In the genomic region with DNA sequence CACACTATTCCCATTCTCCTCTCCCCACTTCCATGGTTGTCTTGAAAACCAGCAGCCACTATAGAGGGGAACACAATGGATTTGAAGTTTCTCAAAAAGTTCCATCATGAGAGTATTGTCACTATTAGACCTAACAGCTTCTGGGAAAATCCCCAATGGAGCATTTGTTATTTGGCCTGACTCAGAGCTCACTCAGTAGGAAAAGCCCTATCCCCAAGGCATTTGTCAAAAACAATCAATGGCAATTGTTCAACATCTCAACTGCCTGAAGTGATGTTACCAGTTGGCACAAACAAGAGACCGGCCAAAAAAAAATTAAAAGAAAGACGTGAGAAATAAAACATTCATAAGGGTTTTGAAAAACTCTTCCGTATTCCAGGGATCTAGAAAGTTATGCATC, we compare ENCODE assay signal across 27 cellular contexts.
"Had no signal": no experiment of that assay in that cellular context is flagged by ENCODE, and none has a peak within 500 bp of the region (broad histone marks: within the 10 kb centered on the region; RNA-seq: fewer than 3 reads in every experiment).

No MANE protein-coding gene starts in this region.

- ATAC-seq: left ventricle myocardium superior; lower lobe of right lung; mucosa of descending colon; natural killer cell treated with Interleukin-12 subunit alpha and Interleukin-12 subunit beta and Interleukin-15 and Interleukin-18, amount 100 ng/mL, for 72 hours; stimulated activated naive B cell treated with anti-CD40 and anti-IgM and Interleukin-4, amounts not matched to agents 10 μg/mL and 1 μg/mL and 100 μg/mL, for 72 hours had no signal

- H3K4me1 Mint-ChIP-seq: immature natural killer cell, neural crest cell had no signal

- H3K36me3 Mint-ChIP-seq: immature natural killer cell had no signal

- H3K9ac ChIP-seq: parathyroid adenoma had no signal

- DNase-seq: colonic mucosa; effector CD8-positive, alpha-beta T cell; erythroblast; hypothalamus; immature natural killer cell; islet precursor cell; left ventricle myocardium superior; lower lobe of right lung; mucosa of descending colon; naive B cell; right lobe of liver; small intestine; stimulated activated CD4-positive, alpha-beta T cell treated with anti-CD3 and anti-CD28 coated beads, Interleukin-15, amount 100 ng/mL, for 24 hours; stimulated activated CD4-positive, alpha-beta T cell treated with anti-CD3 and anti-CD28 coated beads, Interleukin-2, amount 100 ng/mL, for 48 hours; stimulated activated naive B cell treated with anti-CD40 and anti-IgM and Interleukin-4, amounts not matched to agents 10 μg/mL and 1 μg/mL and 100 μg/mL, for 72 hours; upper lobe of left lung had no signal

- H3K9me3 Mint-ChIP-seq: natural killer cell treated with Interleukin-12 subunit alpha and Interleukin-12 subunit beta and Interleukin-15 and Interleukin-18, amount 100 ng/mL, for 72 hours had no signal

- H3K9me3 ChIP-seq: colonic mucosa, lower lobe of right lung, mucosa of descending colon, neutrophil, right lobe of liver, thoracic aorta, upper lobe of left lung had no signal

- H3K27me3 ChIP-seq: colonic mucosa, neutrophil, right lobe of liver, tibial nerve, upper lobe of left lung had no signal

- H3K27me3 Mint-ChIP-seq: progenitor cell of endocrine pancreas had no signal

- H3K4me3 Mint-ChIP-seq: dendritic cell treated with granulocyte-macrophage colony-stimulating factor and Interleukin-4, amounts not matched to agents 40 ng/mL and 50 ng/mL, for 4 days; immature natural killer cell; memory B cell; mesothelial cell of epicardium; natural killer cell treated with Interleukin-12 subunit alpha and Interleukin-12 subunit beta and Interleukin-15 and Interleukin-18, amount 100 ng/mL, for 72 hours; neural crest cell; stimulated activated naive B cell treated with anti-CD40 and anti-IgM and Interleukin-4, amounts not matched to agents 10 μg/mL and 1 μg/mL and 100 μg/mL, for 72 hours; stimulated activated naive CD8-positive, alpha-beta T cell treated with anti-CD3 and anti-CD28 coated beads, Interleukin-15, Interleukin-2, amounts not matched to agents 100 ng/mL and 50 ng/mL, for 24 hours had no signal

- H3K27ac ChIP-seq: colonic mucosa, lower lobe of right lung, neutrophil, parathyroid adenoma, right lobe of liver, thoracic aorta, tibial nerve, upper lobe of left lung had no signal

- H3K4me1 ChIP-seq: colonic mucosa, lower lobe of right lung, parathyroid adenoma, right lobe of liver, tibial nerve, upper lobe of left lung had no signal

- H3K4me3 ChIP-seq: colonic mucosa, lower lobe of right lung, mucosa of descending colon, right lobe of liver, thoracic aorta, tibial nerve, upper lobe of left lung had no signal

- H3K36me3 ChIP-seq: colonic mucosa, lower lobe of right lung, neutrophil, right lobe of liver, thoracic aorta, tibial nerve, upper lobe of left lung had no signal

- H3K27ac Mint-ChIP-seq: dendritic cell treated with granulocyte-macrophage colony-stimulating factor and Interleukin-4, amounts not matched to agents 40 ng/mL and 50 ng/mL, for 4 days; memory B cell; mesothelial cell of epicardium; naive B cell; natural killer cell treated with Interleukin-12 subunit alpha and Interleukin-12 subunit beta and Interleukin-15 and Interleukin-18, amount 100 ng/mL, for 72 hours; progenitor cell of endocrine pancreas; stimulated activated naive B cell treated with anti-CD40 and anti-IgM and Interleukin-4, amounts not matched to agents 10 μg/mL and 1 μg/mL and 100 μg/mL, for 72 hours; stimulated activated naive CD8-positive, alpha-beta T cell treated with anti-CD3 and anti-CD28 coated beads, Interleukin-15, Interleukin-2, amounts not matched to agents 100 ng/mL and 50 ng/mL, for 24 hours had no signal

- H2AFZ ChIP-seq: parathyroid adenoma had no signal

- H3K79me2 ChIP-seq: parathyroid adenoma had no signal
